Comparison of ENCODE assay signal across 9 cellular contexts in genomic region chr4:183200453-183200852, GRCh38.
A peak's percentile ranks its signal among the peaks of the same experiment; 100 is the strongest.
DNase-seq lines count a peak whose midpoint lies in the region; ATAC-seq, FAIRE-seq and TF ChIP-seq lines count a peak whose summit lies in the region.
"Had no signal": no experiment of that assay in that cellular context is flagged by ENCODE, and none has a peak within 500 bp of the region (broad histone marks: within the 10 kb centered on the region; RNA-seq: fewer than 3 reads in every experiment).

No MANE protein-coding gene starts in this region.

- 2% methylated on average over 4 of the region's 4 CpGs for WGBS in SK-N-SH (ENCODE audit: low lambda C conversion rate)

- TF ChIP-seq RAD21 in SK-N-SH (IDR thresholded peaks at IDR 0.05; ENCODE audit: low read length): no peak

- H3K9me2 ChIP-seq in SK-N-SH: no peaks in the 10 kb centered on the region

- H3K9ac ChIP-seq in SK-N-SH: no peak overlapping the region; the same call in 1 of the 2 replicates

- H3F3A ChIP-seq in SK-N-SH (replicated peaks; ENCODE audit: insufficient read depth): no peaks in the 10 kb centered on the region

- POLR2A ChIA-PET in SK-N-SH (lab: Yijun Ruan, JAX): no interaction called here

- CTCF ChIA-PET in SK-N-SH (lab: Yijun Ruan, JAX): no interaction called here

- no peaks in the 10 kb centered on the region for H3K9me3 ChIP-seq in SK-N-SH

- H3K27ac ChIP-seq in SK-N-SH (ENCODE audit: low read depth in 2 of 2, low read length in 1 of 2): peak overlapping the region in 1 of 2 experiments; percentile 52; a peak in 2 of 4 replicates

- peaks cover 0 to 9% of the 10 kb centered on the region in 2 experiments; a peak in 3 of 4 replicates for H3K4me1 ChIP-seq in SK-N-SH (ENCODE audit: control insufficient read depth in 1 of 2, insufficient read depth in 2 of 2, low read depth in 1 of 2, low read length in 1 of 2)

- H3K4me3 ChIP-seq in SK-N-SH (ENCODE audit: low read depth in 2 of 2, low read length in 1 of 2): no peak overlapping the region

- no peak for ATAC-seq in sciatic nerve
- no peak for ATAC-seq in stimulated activated naive CD8-positive, alpha-beta T cell treated with anti-CD3 and anti-CD28 coated beads, Interleukin-15, Interleukin-2, amounts not matched to agents 100 U/mL and 50 U/mL, for 24 hours
- ATAC-seq in GM21737 (IDR thresholded peaks at IDR 0.05; ENCODE audit: unreplicated experiment): no peak

- FAIRE-seq in G401.6 (lab: Jason Lieb, UNC): peak; percentile 3

- TF ChIP-seq CTCF in SK-N-SH (IDR thresholded peaks at IDR 0.05): no peak

- H3K79me2 ChIP-seq in SK-N-SH (ENCODE audit: insufficient read depth): peaks cover 42% of the 10 kb centered on the region; the same call in 1 of the 2 replicates

- no peak overlapping the region for H2AFZ ChIP-seq in SK-N-SH (ENCODE audit: low read depth)

- DNase-seq in SK-N-SH: no peak
- peak; percentile 81 for DNase-seq in glomerular visceral epithelial cell (ENCODE audit: extremely low spot score)
- DNase-seq in sciatic nerve (ENCODE audit: low spot score): peak; percentile 66
- DNase-seq in stimulated activated naive CD8-positive, alpha-beta T cell treated with anti-CD3 and anti-CD28 coated beads, Interleukin-15, Interleukin-2, amounts not matched to agents 100 U/mL and 50 U/mL, for 24 hours: no peak
- no peak for DNase-seq in KG1 (lab: John Stamatoyannopoulos, UW)
- no peak for DNase-seq in stimulated activated CD4-positive, alpha-beta T cell treated with anti-CD3 and anti-CD28 coated beads, Interleukin-2, amount 100 ng/mL, for 48 hours
- DNase-seq: naive B cell had no signal

- peak overlapping the region; percentile 42; the same call in 1 of the 2 replicates for H3K4me2 ChIP-seq in SK-N-SH

- intact Hi-C loops in sciatic nerve (cut with DNase I): no loop called here

- no peak for TF ChIP-seq EP300 in SK-N-SH (IDR thresholded peaks at IDR 0.05; ENCODE audit: borderline replicate concordance in 1 of 2, low read depth in 1 of 2, low read length in 1 of 2)

- peaks cover 0 to 37% of the 10 kb centered on the region in 2 experiments for H3K36me3 ChIP-seq in SK-N-SH (replicated peaks in 1 of 2; ENCODE audit: control insufficient read depth in 1 of 2, insufficient read depth in 2 of 2, low read length in 1 of 2)

- H3K27me3 ChIP-seq in SK-N-SH (ENCODE audit: insufficient read depth): no peaks in the 10 kb centered on the region

- no peaks in the 10 kb centered on the region for H4K20me1 ChIP-seq in SK-N-SH (ENCODE audit: insufficient read depth)

TF ChIP-seq in SK-N-SH, 30 proteins besides CTCF, POLR2A, EP300 and RAD21 (continues in another document):
- TF ChIP-seq USF2 (IDR thresholded peaks at IDR 0.05; ENCODE audit: borderline replicate concordance, low read depth, low read length) (no peak; the same call in 1 of the 2 replicates), USF1 (IDR thresholded peaks at IDR 0.05; ENCODE audit: borderline replicate concordance, low read depth) (peak; percentile 81), SMC3 (IDR thresholded peaks at IDR 0.05; ENCODE audit: low read depth, low read length) (no peak), RCOR1 (IDR thresholded peaks at IDR 0.05; ENCODE audit: low read length) (no peak), MEF2A (IDR thresholded peaks at IDR 0.05; ENCODE audit: borderline replicate concordance, low read depth) (no peak), RFX5 (IDR thresholded peaks at IDR 0.05; ENCODE audit: low read length) (no peak), RXRA (IDR thresholded peaks at IDR 0.05; ENCODE audit: borderline replicate concordance, low read depth) (no peak), FOXM1 (IDR thresholded peaks at IDR 0.05; ENCODE audit: low read depth) (no peak), IRF3 (IDR thresholded peaks at IDR 0.05; ENCODE audit: low read depth, low read length) (no peak), FOSL2 (IDR thresholded peaks at IDR 0.05; ENCODE audit: borderline replicate concordance, low read depth) (no peak), MXI1 (IDR thresholded peaks at IDR 0.05; ENCODE audit: low read depth, low read length) (no peak), GABPA (IDR thresholded peaks at IDR 0.05; ENCODE audit: low read depth) (no peak), NFIC (IDR thresholded peaks at IDR 0.05; ENCODE audit: borderline replicate concordance) (peak; percentile 96), GATA2 (CRISPR knock-in tag; IDR thresholded peaks at IDR 0.05) (no peak), EZH2phosphoT487 (IDR thresholded peaks at IDR 0.05; ENCODE audit: borderline replicate concordance, low read depth) (no peak), JUND (IDR thresholded peaks at IDR 0.05) (no peak), FOXJ3 (CRISPR knock-in tag; IDR thresholded peaks at IDR 0.05) (no peak), CHD2 (IDR thresholded peaks at IDR 0.05; ENCODE audit: low read length, partially characterized antibody) (no peak), TEAD4 (IDR thresholded peaks at IDR 0.05; ENCODE audit: borderline replicate concordance, insufficient read depth) (no peak), TAF1 (IDR thresholded peaks at IDR 0.05; ENCODE audit: borderline replicate concordance, low read depth, low read length) (no peak), POLR2AphosphoS5 (IDR thresholded peaks at IDR 0.05; ENCODE audit: low read depth, low read length) (no peak), SIN3A (IDR thresholded peaks at IDR 0.05; ENCODE audit: borderline replicate concordance, low read depth, low read length) (peak; percentile 45; the same call in 1 of the 2 replicates), NRF1 (IDR thresholded peaks at IDR 0.05; ENCODE audit: low read depth, low read length) (no peak), YY1 (IDR thresholded peaks at IDR 0.05; ENCODE audit: low read depth) (no peak), REST (IDR thresholded peaks at IDR 0.05; ENCODE audit: low read depth, low read length) (peak; percentile 54; the same call in 1 of the 2 replicates), MAX (IDR thresholded peaks at IDR 0.05; ENCODE audit: low read depth) (peak; percentile 96), PBX3 (IDR thresholded peaks at IDR 0.05) (peak; percentile 47)

Comparison
In these comparisons a context has a peak if more than half of its experiments do, and no peak if none do; other contexts are left out.
1. DNase-seq: peak in glomerular visceral epithelial cell (single experiment) and sciatic nerve (single experiment); none in SK-N-SH (single experiment), stimulated activated naive CD8-positive, alpha-beta T cell treated with anti-CD3 and anti-CD28 coated beads, Interleukin-15, Interleukin-2, amounts not matched to agents 100 U/mL and 50 U/mL, for 24 hours (single experiment), KG1 (single experiment) and stimulated activated CD4-positive, alpha-beta T cell treated with anti-CD3 and anti-CD28 coated beads, Interleukin-2, amount 100 ng/mL, for 48 hours (0 of 2).